15 cellular contexts compared by ENCODE assay signal in the genomic region with DNA sequence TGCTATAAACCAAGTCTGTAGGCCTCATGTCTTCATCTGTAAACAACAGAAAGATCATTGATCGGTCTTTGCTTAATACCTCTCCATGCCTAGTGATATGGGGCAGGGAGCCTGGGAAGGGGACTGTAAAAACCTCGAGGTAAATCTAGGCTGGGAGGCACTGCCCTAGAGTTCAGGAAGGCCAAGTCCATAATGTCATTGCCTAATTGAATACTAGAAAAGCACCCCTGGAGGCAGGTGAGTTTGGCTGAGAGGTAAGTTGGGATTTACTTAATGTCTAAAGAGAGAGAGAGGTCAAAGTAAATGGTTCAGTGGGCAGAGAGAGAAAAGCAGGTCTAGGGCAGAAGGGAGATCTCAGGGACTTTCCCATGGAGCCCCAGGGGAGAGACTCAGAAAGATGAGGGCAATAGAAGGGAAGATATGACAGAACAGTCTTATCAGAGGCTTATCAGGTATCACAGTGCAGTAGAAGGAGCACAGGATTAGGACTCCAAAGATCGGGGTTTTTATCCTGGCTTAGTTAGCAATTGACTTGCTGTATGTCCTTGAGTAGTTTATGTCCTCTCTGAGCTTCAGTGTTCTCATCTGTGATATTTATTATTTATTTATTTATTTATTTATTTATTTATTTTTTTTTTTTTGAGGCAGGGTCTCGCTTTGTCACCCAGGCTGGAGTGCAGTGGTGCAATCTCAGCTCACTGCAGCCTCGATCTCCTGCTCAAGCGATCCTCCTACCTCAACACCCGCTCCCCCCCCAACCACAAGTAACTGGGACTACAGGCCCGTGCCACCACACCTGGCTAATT.
A peak's percentile ranks its signal among the peaks of the same experiment; 100 is the strongest.
DNase-seq lines count a peak whose midpoint lies in the region; ATAC-seq and TF ChIP-seq lines count a peak whose summit lies in the region.
"Had no signal": no experiment of that assay in that cellular context is flagged by ENCODE, and none has a peak within 500 bp of the region (broad histone marks: within the 10 kb centered on the region; RNA-seq: fewer than 3 reads in every experiment).

No MANE protein-coding gene starts in this region.

- H3K27ac Mint-ChIP-seq in stimulated activated naive CD8-positive, alpha-beta T cell treated with anti-CD3 and anti-CD28 coated beads, Interleukin-15, Interleukin-2, amounts not matched to agents 100 ng/mL and 50 ng/mL, for 24 hours = peak overlapping the region; percentile 31
- H3K27ac Mint-ChIP-seq in stimulated activated naive CD8-positive, alpha-beta T cell treated with anti-CD3 and anti-CD28 coated beads, Interleukin-15, amount 100 ng/mL, for 72 hours = no peak overlapping the region
- peak overlapping the region; percentile 40; the same call in 1 of the 2 replicates for H3K27ac Mint-ChIP-seq in GM23338
- H3K27ac Mint-ChIP-seq in stimulated activated naive B cell treated with anti-CD40 and anti-IgM and Interleukin-4, amounts not matched to agents 10 μg/mL and 1 μg/mL and 100 μg/mL, for 72 hours = no peak overlapping the region
- no peak overlapping the region for H3K27ac Mint-ChIP-seq in activated CD4-positive, alpha-beta memory T cell treated with anti-CD3 and anti-CD28 coated beads for 36 hours
- H3K27ac Mint-ChIP-seq: activated CD8-positive, alpha-beta memory T cell treated with anti-CD3 and anti-CD28 coated beads, Interleukin-2, amount 10 ng/mL, durations not matched to agents 7 days and 5 days; endodermal cell had no signal

- no peaks in the 10 kb centered on the region for H3K9me3 Mint-ChIP-seq in stimulated activated naive CD8-positive, alpha-beta T cell treated with anti-CD3 and anti-CD28 coated beads, Interleukin-15, Interleukin-2, amounts not matched to agents 100 ng/mL and 50 ng/mL, for 24 hours
- H3K9me3 Mint-ChIP-seq in stimulated activated naive CD8-positive, alpha-beta T cell treated with anti-CD3 and anti-CD28 coated beads, Interleukin-15, amount 100 ng/mL, for 72 hours = no peaks in the 10 kb centered on the region
- no peaks in the 10 kb centered on the region for H3K9me3 Mint-ChIP-seq in GM23338
- H3K9me3 Mint-ChIP-seq in stimulated activated naive B cell treated with anti-CD40 and anti-IgM and Interleukin-4, amounts not matched to agents 10 μg/mL and 1 μg/mL and 100 μg/mL, for 72 hours = no peaks in the 10 kb centered on the region
- H3K9me3 Mint-ChIP-seq in activated CD4-positive, alpha-beta memory T cell treated with anti-CD3 and anti-CD28 coated beads for 36 hours = no peaks in the 10 kb centered on the region

- no peaks in the 10 kb centered on the region for H3K9me2 ChIP-seq in GM23338 (ENCODE audit: insufficient read depth)

- CTCF ChIA-PET in activated CD4-positive, alpha-beta memory T cell treated with anti-CD3 and anti-CD28 coated beads for 36 hours (lab: Charles Lee) = no interaction called here

- no peaks in the 10 kb centered on the region for H3K4me1 ChIP-seq in GM23338 (ENCODE audit: insufficient read depth)

- no peak overlapping the region for H3K4me2 ChIP-seq in GM23338
- H3K4me2 ChIP-seq: smooth muscle cell had no signal

- H3K27me3 Mint-ChIP-seq in stimulated activated naive CD8-positive, alpha-beta T cell treated with anti-CD3 and anti-CD28 coated beads, Interleukin-15, Interleukin-2, amounts not matched to agents 100 ng/mL and 50 ng/mL, for 24 hours = no peaks in the 10 kb centered on the region
- no peaks in the 10 kb centered on the region for H3K27me3 Mint-ChIP-seq in stimulated activated naive CD8-positive, alpha-beta T cell treated with anti-CD3 and anti-CD28 coated beads, Interleukin-15, amount 100 ng/mL, for 72 hours
- H3K27me3 Mint-ChIP-seq in GM23338 (ENCODE audit: insufficient read depth, low read depth, poor library complexity) = no peaks in the 10 kb centered on the region
- no peaks in the 10 kb centered on the region for H3K27me3 Mint-ChIP-seq in stimulated activated naive B cell treated with anti-CD40 and anti-IgM and Interleukin-4, amounts not matched to agents 10 μg/mL and 1 μg/mL and 100 μg/mL, for 72 hours
- no peaks in the 10 kb centered on the region for H3K27me3 Mint-ChIP-seq in activated CD4-positive, alpha-beta memory T cell treated with anti-CD3 and anti-CD28 coated beads for 36 hours
- H3K27me3 Mint-ChIP-seq: activated CD8-positive, alpha-beta memory T cell treated with anti-CD3 and anti-CD28 coated beads, Interleukin-2, amount 10 ng/mL, durations not matched to agents 7 days and 5 days had no signal

- ATAC-seq in stimulated activated naive CD8-positive, alpha-beta T cell treated with anti-CD3 and anti-CD28 coated beads, Interleukin-15, amount 100 ng/mL, for 72 hours = no peak
- ATAC-seq in GM23338 (no peak), HG03175 (IDR thresholded peaks at IDR 0.05; ENCODE audit: unreplicated experiment) (peak; percentile 78)
- peak; percentile 100 for ATAC-seq in stimulated activated naive B cell treated with anti-CD40 and anti-IgM and Interleukin-4, amounts not matched to agents 10 μg/mL and 1 μg/mL and 100 μg/mL, for 72 hours (replicated peaks)
- ATAC-seq: activated CD8-positive, alpha-beta memory T cell treated with anti-CD3 and anti-CD28 coated beads, Interleukin-2, amount 10 ng/mL, durations not matched to agents 7 days and 5 days had no signal

- no peaks in the 10 kb centered on the region for H3F3A ChIP-seq in GM23338 (replicated peaks; ENCODE audit: low read depth)

- H3K4me3 Mint-ChIP-seq in stimulated activated naive CD8-positive, alpha-beta T cell treated with anti-CD3 and anti-CD28 coated beads, Interleukin-15, Interleukin-2, amounts not matched to agents 100 ng/mL and 50 ng/mL, for 24 hours = no peak overlapping the region
- no peak overlapping the region for H3K4me3 Mint-ChIP-seq in stimulated activated naive CD8-positive, alpha-beta T cell treated with anti-CD3 and anti-CD28 coated beads, Interleukin-15, amount 100 ng/mL, for 72 hours
- no peak overlapping the region for H3K4me3 Mint-ChIP-seq in GM23338
- no peak overlapping the region for H3K4me3 Mint-ChIP-seq in stimulated activated naive B cell treated with anti-CD40 and anti-IgM and Interleukin-4, amounts not matched to agents 10 μg/mL and 1 μg/mL and 100 μg/mL, for 72 hours
- H3K4me3 Mint-ChIP-seq in activated CD4-positive, alpha-beta memory T cell treated with anti-CD3 and anti-CD28 coated beads for 36 hours = no peak overlapping the region
- H3K4me3 Mint-ChIP-seq: activated CD8-positive, alpha-beta memory T cell treated with anti-CD3 and anti-CD28 coated beads, Interleukin-2, amount 10 ng/mL, durations not matched to agents 7 days and 5 days; endodermal cell had no signal

- H2AFZ ChIP-seq in GM23338 = no peak overlapping the region

- no peaks in the 10 kb centered on the region for H3K36me3 Mint-ChIP-seq in stimulated activated naive CD8-positive, alpha-beta T cell treated with anti-CD3 and anti-CD28 coated beads, Interleukin-15, Interleukin-2, amounts not matched to agents 100 ng/mL and 50 ng/mL, for 24 hours (ENCODE audit: low read depth)
- H3K36me3 Mint-ChIP-seq in GM23338 (ENCODE audit: low read depth) = no peaks in the 10 kb centered on the region
- H3K36me3 Mint-ChIP-seq in stimulated activated naive B cell treated with anti-CD40 and anti-IgM and Interleukin-4, amounts not matched to agents 10 μg/mL and 1 μg/mL and 100 μg/mL, for 72 hours = no peaks in the 10 kb centered on the region
- no peaks in the 10 kb centered on the region for H3K36me3 Mint-ChIP-seq in activated CD4-positive, alpha-beta memory T cell treated with anti-CD3 and anti-CD28 coated beads for 36 hours
- H3K36me3 Mint-ChIP-seq: activated CD8-positive, alpha-beta memory T cell treated with anti-CD3 and anti-CD28 coated beads, Interleukin-2, amount 10 ng/mL, durations not matched to agents 7 days and 5 days had no signal

- no peaks in the 10 kb centered on the region for H4K20me1 ChIP-seq in GM23338 (replicated peaks; ENCODE audit: insufficient read depth)

- no peak for DNase-seq in stimulated activated naive CD8-positive, alpha-beta T cell treated with anti-CD3 and anti-CD28 coated beads, Interleukin-15, amount 100 ng/mL, for 72 hours
- DNase-seq in GM23338 (ENCODE audit: low spot score) (no peak), head of caudate nucleus (no peak), NCI-H1417 (lab: John Stamatoyannopoulos, UW) (no peak)
- peak; percentile 75 for DNase-seq in stimulated activated naive B cell treated with anti-CD40 and anti-IgM and Interleukin-4, amounts not matched to agents 10 μg/mL and 1 μg/mL and 100 μg/mL, for 72 hours
- no peak for DNase-seq in activated CD4-positive, alpha-beta memory T cell treated with anti-CD3 and anti-CD28 coated beads for 36 hours
- DNase-seq: ACHN; activated CD8-positive, alpha-beta memory T cell treated with anti-CD3 and anti-CD28 coated beads, Interleukin-2, amount 10 ng/mL, durations not matched to agents 7 days and 5 days; aorta; endodermal cell; Karpas-422; NCI-H69 had no signal

- TF ChIP-seq CTCF in GM23338 (conservative IDR thresholded peaks at IDR 0.05; ENCODE audit: low read depth in 2 of 2) = no peak

- intact Hi-C loops in head of caudate nucleus (cut with DNase I) = no loop called here
- intact Hi-C loops in activated CD4-positive, alpha-beta memory T cell treated with anti-CD3 and anti-CD28 coated beads for 36 hours (cut with micrococcal nuclease) = no loop called here

- no peaks in the 10 kb centered on the region for H3K4me1 Mint-ChIP-seq in stimulated activated naive CD8-positive, alpha-beta T cell treated with anti-CD3 and anti-CD28 coated beads, Interleukin-15, Interleukin-2, amounts not matched to agents 100 ng/mL and 50 ng/mL, for 24 hours (ENCODE audit: low read depth)
- H3K4me1 Mint-ChIP-seq in stimulated activated naive CD8-positive, alpha-beta T cell treated with anti-CD3 and anti-CD28 coated beads, Interleukin-15, amount 100 ng/mL, for 72 hours = no peaks in the 10 kb centered on the region
- 0 out of 3 replicates have a peak, but pooled peaks cover 4% of the 10 kb centered on the region for H3K4me1 Mint-ChIP-seq in GM23338
- peaks cover 8 to 17% of the 10 kb centered on the region in 2 donors for H3K4me1 Mint-ChIP-seq in stimulated activated naive B cell treated with anti-CD40 and anti-IgM and Interleukin-4, amounts not matched to agents 10 μg/mL and 1 μg/mL and 100 μg/mL, for 72 hours
- H3K4me1 Mint-ChIP-seq in activated CD4-positive, alpha-beta memory T cell treated with anti-CD3 and anti-CD28 coated beads for 36 hours (ENCODE audit: low read depth) = no peaks in the 10 kb centered on the region

- H3K27me3 ChIP-seq in GM23338 (ENCODE audit: insufficient read depth) = no peaks in the 10 kb centered on the region

- no peak overlapping the region for H3K27ac ChIP-seq in GM23338 (ENCODE audit: low read depth)

- H3K36me3 ChIP-seq in GM23338 (ENCODE audit: insufficient read depth) = no peaks in the 10 kb centered on the region

- POLR2A ChIA-PET in activated CD4-positive, alpha-beta memory T cell treated with anti-CD3 and anti-CD28 coated beads for 36 hours (lab: Charles Lee) = no interaction called here

- H3K4me3 ChIP-seq in GM23338 = no peak overlapping the region
- H3K4me3 ChIP-seq: smooth muscle cell had no signal

- H3K79me2 ChIP-seq in GM23338 (replicated peaks; ENCODE audit: insufficient read depth) = no peaks in the 10 kb centered on the region

TF ChIP-seq in GM23338, 12 proteins besides CTCF, POLR2A, EP300 and RAD21 (continues in another document):
- TF ChIP-seq CREB1 (CRISPR knock-in tag; IDR thresholded peaks at IDR 0.05; ENCODE audit: low read depth) (no peak), POLR2AphosphoS5 (IDR thresholded peaks at IDR 0.05; ENCODE audit: low read depth) (no peak), JUNB (IDR thresholded peaks at IDR 0.05; ENCODE audit: unreplicated experiment) (no peak), EZH2 (IDR thresholded peaks at IDR 0.05; ENCODE audit: low read depth, unreplicated experiment) (no peak)

Comparison
In these comparisons a context has a peak if more than half of its experiments do, and no peak if none do; other contexts are left out.
1. H3K27ac Mint-ChIP-seq: peak in stimulated activated naive CD8-positive, alpha-beta T cell treated with anti-CD3 and anti-CD28 coated beads, Interleukin-15, Interleukin-2, amounts not matched to agents 100 ng/mL and 50 ng/mL, for 24 hours (single experiment) and GM23338 (single experiment); none in stimulated activated naive CD8-positive, alpha-beta T cell treated with anti-CD3 and anti-CD28 coated beads, Interleukin-15, amount 100 ng/mL, for 72 hours (0 of 2), stimulated activated naive B cell treated with anti-CD40 and anti-IgM and Interleukin-4, amounts not matched to agents 10 μg/mL and 1 μg/mL and 100 μg/mL, for 72 hours (single experiment) and activated CD4-positive, alpha-beta memory T cell treated with anti-CD3 and anti-CD28 coated beads for 36 hours (single experiment).
2. ATAC-seq: peak in HG03175 (single experiment) and stimulated activated naive B cell treated with anti-CD40 and anti-IgM and Interleukin-4, amounts not matched to agents 10 μg/mL and 1 μg/mL and 100 μg/mL, for 72 hours (2 of 2); none in stimulated activated naive CD8-positive, alpha-beta T cell treated with anti-CD3 and anti-CD28 coated beads, Interleukin-15, amount 100 ng/mL, for 72 hours (single experiment) and GM23338 (single experiment).